ENCODE assay signal across 1 cellular context in the genomic region with DNA sequence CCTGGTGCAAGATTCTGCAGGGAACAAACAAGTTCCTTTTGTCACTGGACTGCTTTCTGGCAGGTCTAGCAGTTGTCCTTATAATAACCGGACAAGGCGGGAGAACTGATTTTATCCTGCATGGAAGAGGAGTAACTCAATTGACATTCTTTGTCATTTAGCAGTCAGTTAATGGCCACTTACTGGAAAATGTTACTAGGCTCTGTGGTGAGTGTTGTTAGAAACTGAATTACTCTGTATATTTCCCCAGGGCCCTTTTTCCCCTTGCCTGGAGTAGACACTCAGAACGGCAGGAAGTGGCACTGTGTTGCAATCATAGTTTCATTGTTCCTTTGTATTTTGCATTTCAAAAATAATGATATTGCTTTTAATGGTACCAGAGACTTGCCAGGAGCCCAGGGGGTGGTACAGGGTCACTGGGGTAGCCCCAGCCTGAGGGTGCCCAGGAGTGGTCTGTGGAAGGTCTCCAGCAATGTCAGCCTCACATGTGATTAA.
TF ChIP-seq lines count a peak whose summit lies in the region.

No MANE protein-coding gene starts in this region.

TF ChIP-seq in GM23338, 12 proteins besides CTCF, POLR2A, EP300 and RAD21 (continued from another document):
- TF ChIP-seq JUNB (IDR thresholded peaks at IDR 0.05; ENCODE audit: unreplicated experiment) (no peak), EZH2 (IDR thresholded peaks at IDR 0.05; ENCODE audit: low read depth, unreplicated experiment) (no peak), ZNF114 (CRISPR knock-in tag; IDR thresholded peaks at IDR 0.05) (no peak)
- TF ChIP-seq, protein P1, sequence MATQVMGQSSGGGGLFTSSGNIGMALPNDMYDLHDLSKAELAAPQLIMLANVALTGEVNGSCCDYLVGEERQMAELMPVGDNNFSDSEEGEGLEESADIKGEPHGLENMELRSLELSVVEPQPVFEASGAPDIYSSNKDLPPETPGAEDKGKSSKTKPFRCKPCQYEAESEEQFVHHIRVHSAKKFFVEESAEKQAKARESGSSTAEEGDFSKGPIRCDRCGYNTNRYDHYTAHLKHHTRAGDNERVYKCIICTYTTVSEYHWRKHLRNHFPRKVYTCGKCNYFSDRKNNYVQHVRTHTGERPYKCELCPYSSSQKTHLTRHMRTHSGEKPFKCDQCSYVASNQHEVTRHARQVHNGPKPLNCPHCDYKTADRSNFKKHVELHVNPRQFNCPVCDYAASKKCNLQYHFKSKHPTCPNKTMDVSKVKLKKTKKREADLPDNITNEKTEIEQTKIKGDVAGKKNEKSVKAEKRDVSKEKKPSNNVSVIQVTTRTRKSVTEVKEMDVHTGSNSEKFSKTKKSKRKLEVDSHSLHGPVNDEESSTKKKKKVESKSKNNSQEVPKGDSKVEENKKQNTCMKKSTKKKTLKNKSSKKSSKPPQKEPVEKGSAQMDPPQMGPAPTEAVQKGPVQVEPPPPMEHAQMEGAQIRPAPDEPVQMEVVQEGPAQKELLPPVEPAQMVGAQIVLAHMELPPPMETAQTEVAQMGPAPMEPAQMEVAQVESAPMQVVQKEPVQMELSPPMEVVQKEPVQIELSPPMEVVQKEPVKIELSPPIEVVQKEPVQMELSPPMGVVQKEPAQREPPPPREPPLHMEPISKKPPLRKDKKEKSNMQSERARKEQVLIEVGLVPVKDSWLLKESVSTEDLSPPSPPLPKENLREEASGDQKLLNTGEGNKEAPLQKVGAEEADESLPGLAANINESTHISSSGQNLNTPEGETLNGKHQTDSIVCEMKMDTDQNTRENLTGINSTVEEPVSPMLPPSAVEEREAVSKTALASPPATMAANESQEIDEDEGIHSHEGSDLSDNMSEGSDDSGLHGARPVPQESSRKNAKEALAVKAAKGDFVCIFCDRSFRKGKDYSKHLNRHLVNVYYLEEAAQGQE (IDR thresholded peaks at IDR 0.05; ENCODE audit: unreplicated experiment), result no peak
TF ChIP-seq in GM23338: peak in this region for 0.
